In genomic region chr19:46776927-46777911, GRCh38 we compare ENCODE assay signal across 11 cellular contexts. TPM values are rescaled to one million over a fixed set of nuclear protein-coding genes. Genes with fewer than 3 reads are reported as not detected.
DNase-seq lines count a peak whose midpoint lies in the region; ATAC-seq and TF ChIP-seq lines count a peak whose summit lies in the region.
"Had no signal": no experiment of that assay in that cellular context is flagged by ENCODE, and none has a peak within 500 bp of the region (broad histone marks: within the 10 kb centered on the region; RNA-seq: fewer than 3 reads in every experiment).

No MANE protein-coding gene starts in this region.

- peak; percentile 31 for DNase-seq in activated CD4-positive, alpha-beta T cell treated with anti-CD3 and anti-CD28 coated beads for 48 hours
- no peak for DNase-seq in activated CD4-positive, alpha-beta T cell treated with anti-CD3 and anti-CD28 coated beads for 1 hour
- DNase-seq in HEK293T (ENCODE audit: extremely low spot score) (peak; percentile 36), foreskin melanocyte (no peak), DMS153 (lab: John Stamatoyannopoulos, UW) (no peak)
- DNase-seq in activated naive CD8-positive, alpha-beta T cell treated with anti-CD3 and anti-CD28 coated beads for 36 hours: peak; percentile 40
- no peak for DNase-seq in natural killer cell treated with Interleukin-12 subunit alpha and Interleukin-12 subunit beta and Interleukin-15 and Interleukin-18, amount 100 ng/mL, for 72 hours (ENCODE audit: low spot score)
- DNase-seq: heart left ventricle, occipital lobe had no signal

- peaks cover 53% of the 10 kb centered on the region for H3K36me3 Mint-ChIP-seq in activated naive CD8-positive, alpha-beta T cell treated with anti-CD3 and anti-CD28 coated beads for 36 hours
- peaks cover 19% of the 10 kb centered on the region for H3K36me3 Mint-ChIP-seq in natural killer cell treated with Interleukin-12 subunit alpha and Interleukin-12 subunit beta and Interleukin-15 and Interleukin-18, amount 100 ng/mL, for 72 hours

- CTCF ChIA-PET in HEK293T (lab: Yijun Ruan, JAX): no interaction called here

- H3K4me1 Mint-ChIP-seq in activated naive CD8-positive, alpha-beta T cell treated with anti-CD3 and anti-CD28 coated beads for 36 hours: peaks cover 6% of the 10 kb centered on the region
- H3K4me1 Mint-ChIP-seq in natural killer cell treated with Interleukin-12 subunit alpha and Interleukin-12 subunit beta and Interleukin-15 and Interleukin-18, amount 100 ng/mL, for 72 hours (ENCODE audit: low read depth in 2 of 2): peaks cover 32 to 34% of the 10 kb centered on the region in 2 donors

- H3K27me3 Mint-ChIP-seq in activated naive CD8-positive, alpha-beta T cell treated with anti-CD3 and anti-CD28 coated beads for 36 hours: no peaks in the 10 kb centered on the region
- H3K27me3 Mint-ChIP-seq in natural killer cell treated with Interleukin-12 subunit alpha and Interleukin-12 subunit beta and Interleukin-15 and Interleukin-18, amount 100 ng/mL, for 72 hours: no peaks in the 10 kb centered on the region

- H3K9me3 Mint-ChIP-seq in activated naive CD8-positive, alpha-beta T cell treated with anti-CD3 and anti-CD28 coated beads for 36 hours: no peaks in the 10 kb centered on the region
- H3K9me3 Mint-ChIP-seq in natural killer cell treated with Interleukin-12 subunit alpha and Interleukin-12 subunit beta and Interleukin-15 and Interleukin-18, amount 100 ng/mL, for 72 hours: no peaks in the 10 kb centered on the region
- H3K9me3 Mint-ChIP-seq: activated T-helper 2 cell treated with anti-CD3 and anti-CD28 coated beads, Interferon-gamma antibody, Interleukin-2, Interleukin-4, amounts not matched to agents 10 μg/mL and 5 μg/mL and 100 μg/mL, durations not matched to agents 14 hours and 24 hours and 36 hours had no signal

- POLR2A ChIA-PET in HEK293T (lab: Yijun Ruan, JAX): interaction anchor here (1.0 kb wide), 2 partner anchors 9 to 11 kb away, joined by 4 to 7 read pairs; partner anchors contain the start of gene SLC1A5

- ATAC-seq in natural killer cell treated with Interleukin-12 subunit alpha and Interleukin-12 subunit beta and Interleukin-15 and Interleukin-18, amount 100 ng/mL, for 72 hours: peak in 1 of 2 donors; percentile 41
- no peak for ATAC-seq in GM21825 (IDR thresholded peaks at IDR 0.05; ENCODE audit: unreplicated experiment)

- H3K27ac Mint-ChIP-seq in activated naive CD8-positive, alpha-beta T cell treated with anti-CD3 and anti-CD28 coated beads for 36 hours: peak overlapping the region; percentile 50
- peak overlapping the region; percentile 70 to 86 for H3K27ac Mint-ChIP-seq in natural killer cell treated with Interleukin-12 subunit alpha and Interleukin-12 subunit beta and Interleukin-15 and Interleukin-18, amount 100 ng/mL, for 72 hours
- H3K27ac Mint-ChIP-seq: activated T-helper 2 cell treated with anti-CD3 and anti-CD28 coated beads, Interferon-gamma antibody, Interleukin-2, Interleukin-4, amounts not matched to agents 10 μg/mL and 5 μg/mL and 100 μg/mL, durations not matched to agents 14 hours and 24 hours and 36 hours had no signal

- H3K4me3 Mint-ChIP-seq in activated naive CD8-positive, alpha-beta T cell treated with anti-CD3 and anti-CD28 coated beads for 36 hours: no peak overlapping the region
- H3K4me3 Mint-ChIP-seq in natural killer cell treated with Interleukin-12 subunit alpha and Interleukin-12 subunit beta and Interleukin-15 and Interleukin-18, amount 100 ng/mL, for 72 hours: no peak overlapping the region

TF ChIP-seq in HEK293T, 16 proteins besides CTCF, POLR2A, EP300 and RAD21:
- TF ChIP-seq NFRKB (IDR thresholded peaks at IDR 0.05) (no peak), SUZ12 (IDR thresholded peaks at IDR 0.05) (no peak), HDGF (IDR thresholded peaks at IDR 0.05; ENCODE audit: borderline replicate concordance) (no peak), L3MBTL2 (conservative IDR thresholded peaks at IDR 0.05) (no peak), FOXK2 (IDR thresholded peaks at IDR 0.05) (no peak), ZNF384 (IDR thresholded peaks at IDR 0.05) (no peak), CTBP1 (IDR thresholded peaks at IDR 0.05; ENCODE audit: borderline replicate concordance) (no peak), FOXM1 (IDR thresholded peaks at IDR 0.05; ENCODE audit: borderline replicate concordance) (no peak), FOXA1 (IDR thresholded peaks at IDR 0.05) (no peak), ARNT (IDR thresholded peaks at IDR 0.05) (no peak)

RNA-seq across cellular contexts. Expression of gene SLC1A5, which starts 11.2 kb away (rescaled TPM):
- 100 to 1,000 TPM; 299 to 309 TPM for total RNA-seq in activated naive CD8-positive, alpha-beta T cell treated with anti-CD3 and anti-CD28 coated beads for 36 hours
- total RNA-seq in natural killer cell treated with Interleukin-12 subunit alpha and Interleukin-12 subunit beta and Interleukin-15 and Interleukin-18, amount 100 ng/mL, for 72 hours: 100 to 1,000 TPM; 215 to 269 TPM

RNA-seq across cellular contexts. Expression of gene STRN4, which starts 31.0 kb away (rescaled TPM):
- 10 to 100 TPM; 54.9 to 57.9 TPM for total RNA-seq in activated naive CD8-positive, alpha-beta T cell treated with anti-CD3 and anti-CD28 coated beads for 36 hours
- 100 to 1,000 TPM in 1 of 2 donors, 10 to 100 TPM in 1; 88.9 to 121 TPM for total RNA-seq in natural killer cell treated with Interleukin-12 subunit alpha and Interleukin-12 subunit beta and Interleukin-15 and Interleukin-18, amount 100 ng/mL, for 72 hours

RNA-seq across cellular contexts. Expression of gene FKRP, which starts 31.4 kb away (rescaled TPM):
- total RNA-seq in activated naive CD8-positive, alpha-beta T cell treated with anti-CD3 and anti-CD28 coated beads for 36 hours: 10 to 100 TPM; 17.3 to 18.8 TPM
- 10 to 100 TPM; 16.4 to 25.4 TPM for total RNA-seq in natural killer cell treated with Interleukin-12 subunit alpha and Interleukin-12 subunit beta and Interleukin-15 and Interleukin-18, amount 100 ng/mL, for 72 hours

Comparison
In these comparisons a context has a peak if more than half of its experiments do, and no peak if none do; other contexts are left out.
1. DNase-seq: peak in activated CD4-positive, alpha-beta T cell treated with anti-CD3 and anti-CD28 coated beads for 48 hours (single experiment), HEK293T (single experiment) and activated naive CD8-positive, alpha-beta T cell treated with anti-CD3 and anti-CD28 coated beads for 36 hours (single experiment); none in activated CD4-positive, alpha-beta T cell treated with anti-CD3 and anti-CD28 coated beads for 1 hour (single experiment), natural killer cell treated with Interleukin-12 subunit alpha and Interleukin-12 subunit beta and Interleukin-15 and Interleukin-18, amount 100 ng/mL, for 72 hours (single experiment), foreskin melanocyte (single experiment) and DMS153 (single experiment).